Comparison of ENCODE assay signal across 8 cellular contexts in genomic region chr15:21133893-21134292, GRCh38.
A peak's percentile ranks its signal among the peaks of the same experiment; 100 is the strongest.
DNase-seq lines count a peak whose midpoint lies in the region; ATAC-seq, FAIRE-seq and TF ChIP-seq lines count a peak whose summit lies in the region.
"Not testable (repeated sequence)": the region's sequence is repeated elsewhere in the genome, so short reads cannot be mapped to it uniquely, and the experiment has no call there.

No MANE protein-coding gene starts in this region.

- H3K4me1 Mint-ChIP-seq in MCF 10A (ENCODE audit: insufficient read depth, unreplicated experiment); neural progenitor cell: not testable (repeated sequence)

- H3K9me2 ChIP-seq in MM.1S (replicated peaks; ENCODE audit: insufficient read depth, low read length); PC-3 (replicated peaks; ENCODE audit: low read length): not testable (repeated sequence)

- not testable (repeated sequence) for H3K9ac ChIP-seq in MM.1S (ENCODE audit: low read length); PC-3 (ENCODE audit: low read length); neural progenitor cell

- POLR2A ChIA-PET in A549 (lab: Yijun Ruan, JAX); PC-3 (lab: Charles Lee; ENCODE audit: unreplicated experiment); MCF 10A (lab: Yijun Ruan, JAX): not testable (repeated sequence)

- DNase-seq in A549 (ENCODE audit: low read depth in 1 of 2, low spot score in 1 of 2): not testable (repeated sequence)
- DNase-seq in MM.1S (peak; percentile 18), PC-3 (peak; percentile 0), MCF 10A (ENCODE audit: unreplicated experiment) (peak; percentile 13), Right ventricle myocardium superior (peak; percentile 15), right cardiac atrium (peak in 2 of 3 donors; percentile 2 to 4), lower lobe of right lung (peak; percentile 6), neural progenitor cell (ENCODE audit: low spot score) (peak; percentile 0)

- H3K9me3 Mint-ChIP-seq in MCF 10A (ENCODE audit: unreplicated experiment); neural progenitor cell: not testable (repeated sequence)

- not testable (repeated sequence) for H3K27me3 Mint-ChIP-seq in MCF 10A (ENCODE audit: insufficient read depth, unreplicated experiment); neural progenitor cell (ENCODE audit: insufficient read depth, low read depth)

- not testable (repeated sequence) for TF ChIP-seq RAD21 in A549 (conservative IDR thresholded peaks at IDR 0.05 in 1 of 2, IDR thresholded peaks at IDR 0.05 in 1 of 2)

- ATAC-seq in A549; PC-3; Right ventricle myocardium superior (ENCODE audit: poor library complexity); right cardiac atrium; lower lobe of right lung: not testable (repeated sequence)

- WGBS in A549 (ENCODE audit: missing lambda C conversion rate): 29% methylated on average over 2 of the region's 7 CpGs
- no CpG with 5 or more reads among the region's 7 CpGs for WGBS in right cardiac atrium

- TF ChIP-seq EP300 in A549 (IDR thresholded peaks at IDR 0.05): not testable (repeated sequence)

- TF ChIP-seq POLR2A in A549 (IDR thresholded peaks at IDR 0.05; ENCODE audit: low read length): not testable (repeated sequence)

- H3K27ac ChIP-seq in A549: peak overlapping the region; percentile 47 to 71; a peak in 2 of 6 replicates
- not testable (repeated sequence) for H3K27ac ChIP-seq in MM.1S (ENCODE audit: low read length); PC-3 (ENCODE audit: low read length); right cardiac atrium (ENCODE audit: low read length); lower lobe of right lung; neural progenitor cell

- not testable (repeated sequence) for FAIRE-seq in A549 (lab: Jason Lieb, UNC)

- CTCF ChIA-PET in A549 (lab: Yijun Ruan, JAX); PC-3 (lab: Charles Lee); MCF 10A (lab: Yijun Ruan, JAX): not testable (repeated sequence)

- H3K27ac Mint-ChIP-seq in MCF 10A (ENCODE audit: low read depth, unreplicated experiment); neural progenitor cell: not testable (repeated sequence)

- not testable (repeated sequence) for H3K4me1 ChIP-seq in A549; MM.1S (ENCODE audit: low read length); PC-3 (ENCODE audit: insufficient read depth, low read length); right cardiac atrium (ENCODE audit: control insufficient read depth, insufficient read depth, low read length); lower lobe of right lung; neural progenitor cell

- not testable (repeated sequence) for H3K4me3 Mint-ChIP-seq in MCF 10A (ENCODE audit: unreplicated experiment); neural progenitor cell

- H4K20me1 ChIP-seq in MM.1S (ENCODE audit: insufficient read depth, low read length); PC-3 (ENCODE audit: low read length); neural progenitor cell (ENCODE audit: low read depth): not testable (repeated sequence)

- H2AFZ ChIP-seq in MM.1S (ENCODE audit: low read length); PC-3 (ENCODE audit: low read length); neural progenitor cell (replicated peaks): not testable (repeated sequence)

- intact Hi-C loops in PC-3 (cut with micrococcal nuclease); MCF 10A (cut with micrococcal nuclease); Right ventricle myocardium superior (cut with DNase I); right cardiac atrium (cut with DNase I); lower lobe of right lung (cut with DNase I): not testable (repeated sequence)

- H3K36me3 Mint-ChIP-seq in MCF 10A (ENCODE audit: insufficient read depth, unreplicated experiment); neural progenitor cell: not testable (repeated sequence)

- not testable (repeated sequence) for H3K4me3 ChIP-seq in A549; MM.1S (ENCODE audit: low read length); PC-3 (ENCODE audit: low read length); right cardiac atrium (ENCODE audit: low read length); lower lobe of right lung; neural progenitor cell

- H3F3A ChIP-seq in MM.1S (ENCODE audit: insufficient read depth, low read length); PC-3 (ENCODE audit: low read length, unreplicated experiment); neural progenitor cell (ENCODE audit: low read depth): not testable (repeated sequence)

- not testable (repeated sequence) for H3K79me2 ChIP-seq in MM.1S (ENCODE audit: low read length); PC-3 (ENCODE audit: low read length); neural progenitor cell (ENCODE audit: low read depth)

- not testable (repeated sequence) for H3K36me3 ChIP-seq in MM.1S (replicated peaks; ENCODE audit: insufficient read depth, low read length); PC-3 (ENCODE audit: low read depth, low read length); lower lobe of right lung; neural progenitor cell

- peak overlapping the region; percentile 41; the same call in 1 of the 3 replicates for H3K4me2 ChIP-seq in A549
- H3K4me2 ChIP-seq in MM.1S (ENCODE audit: low read depth, low read length); PC-3 (ENCODE audit: low read length); neural progenitor cell: not testable (repeated sequence)

- not testable (repeated sequence) for BruUV-seq in PC-3 (replicated peaks; lab: Mats Ljungman, UMichigan); MCF 10A (replicated peaks; lab: Mats Ljungman, UMichigan)

- not testable (repeated sequence) for H3K27me3 ChIP-seq in MM.1S (replicated peaks; ENCODE audit: insufficient read depth, low read length); PC-3 (ENCODE audit: low read length); right cardiac atrium (ENCODE audit: control insufficient read depth, insufficient read depth); lower lobe of right lung (ENCODE audit: low read depth); neural progenitor cell

- not testable (repeated sequence) for TF ChIP-seq CTCF in A549 (IDR thresholded peaks at IDR 0.05); MM.1S (IDR thresholded peaks at IDR 0.05; ENCODE audit: low read length); PC-3 (conservative IDR thresholded peaks at IDR 0.05; ENCODE audit: low read depth, low read length); MCF 10A (IDR thresholded peaks at IDR 0.05; ENCODE audit: unreplicated experiment); lower lobe of right lung (IDR thresholded peaks at IDR 0.05); neural progenitor cell (IDR thresholded peaks at IDR 0.05)

- H3K9me3 ChIP-seq in A549; MM.1S (replicated peaks; ENCODE audit: insufficient read depth, low read length); PC-3 (ENCODE audit: low read length); right cardiac atrium (ENCODE audit: control insufficient read depth, low read length); lower lobe of right lung; neural progenitor cell (ENCODE audit: low read depth): not testable (repeated sequence)
